Comparison of ENCODE assay signal across 22 cellular contexts in genomic region chr18:56835331-56835730, GRCh38.
A peak's percentile ranks its signal among the peaks of the same experiment; 100 is the strongest.
DNase-seq lines count a peak whose midpoint lies in the region; ATAC-seq, FAIRE-seq and TF ChIP-seq lines count a peak whose summit lies in the region.
"Had no signal": no experiment of that assay in that cellular context is flagged by ENCODE, and none has a peak within 500 bp of the region (broad histone marks: within the 10 kb centered on the region; RNA-seq: fewer than 3 reads in every experiment).

No MANE protein-coding gene starts in this region.

- H3K27me3 ChIP-seq in IMR-90 (ENCODE audit: control insufficient read depth, insufficient read depth, low read length) (no peaks in the 10 kb centered on the region), small intestine (ENCODE audit: control insufficient read depth in 2 of 2, insufficient read depth in 2 of 2, low read length in 2 of 2) (no peaks in the 10 kb centered on the region)
- H3K27me3 ChIP-seq: MG63 had no signal

- H3K4me1 ChIP-seq in IMR-90 (ENCODE audit: control insufficient read depth, insufficient read depth, low read length) = peaks cover 7% of the 10 kb centered on the region
- no peaks in the 10 kb centered on the region for H3K4me1 ChIP-seq in small intestine (ENCODE audit: control insufficient read depth in 2 of 2, insufficient read depth in 1 of 2, low read depth in 1 of 2, low read length in 1 of 2)
- H3K4me1 ChIP-seq: A549 had no signal

- no peak overlapping the region for H3K27ac ChIP-seq in IMR-90 (ENCODE audit: insufficient read depth, low read length)
- no peak overlapping the region for H3K27ac ChIP-seq in small intestine (ENCODE audit: low read depth in 1 of 2, low read length in 1 of 2)
- H3K27ac ChIP-seq: A549 had no signal

- H2AK9ac ChIP-seq in IMR-90 (replicated peaks; ENCODE audit: low read depth, low read length, poor library complexity) = no peak overlapping the region

- H2BK120ac ChIP-seq in IMR-90 (ENCODE audit: low read depth, low read length) = no peak overlapping the region

- peak; percentile 26 for FAIRE-seq in small intestine (lab: Jason Lieb, UNC)
- FAIRE-seq: A549, GM12892, GM19239 had no signal

- no peak overlapping the region for H3K4ac ChIP-seq in IMR-90 (ENCODE audit: low read depth, low read length)

- H2AK5ac ChIP-seq in IMR-90 (ENCODE audit: low read depth, low read length) = no peak overlapping the region

- peaks cover 0 to 4% of the 10 kb centered on the region in 2 experiments; a peak in 1 of 4 replicates for H3K79me1 ChIP-seq in IMR-90 (ENCODE audit: low read depth in 1 of 2, low read length in 2 of 2)

- no peak overlapping the region for H3K4me3 ChIP-seq in IMR-90 (ENCODE audit: insufficient read depth, low read depth, low read length)
- H3K4me3 ChIP-seq in choroid plexus epithelial cell (ENCODE audit: low read depth, low read length) = no peak overlapping the region
- H3K4me3 ChIP-seq in small intestine (ENCODE audit: low read depth in 1 of 2, low read length in 2 of 2) = no peak overlapping the region
- H3K4me3 ChIP-seq: A549, MG63 had no signal

- no peak overlapping the region for H2BK5ac ChIP-seq in IMR-90 (ENCODE audit: low read depth, low read length, poor library complexity, severe bottlenecking)

- dilution Hi-C loops in IMR-90 (cut with HindIII; ENCODE audit: low sequenced_read_pairs, unreplicated experiment) = no loop called here

- H4K5ac ChIP-seq in IMR-90 (ENCODE audit: low read depth, low read length) = no peak overlapping the region

- CTCF ChIA-PET in IMR-90 (lab: Yijun Ruan, JAX) = no interaction called here

- H2BK20ac ChIP-seq in IMR-90 (ENCODE audit: low read depth, low read length) = no peak overlapping the region

- ATAC-seq in IMR-90 (ENCODE audit: low read depth) = peak; percentile 59
- ATAC-seq in GM18517 (IDR thresholded peaks at IDR 0.05; ENCODE audit: unreplicated experiment) = no peak
- ATAC-seq: A549, Panc1 had no signal

- no peak overlapping the region for H2AFZ ChIP-seq in IMR-90 (replicated peaks; ENCODE audit: low read length, poor library complexity)

- H3K56ac ChIP-seq in IMR-90 (ENCODE audit: extremely low read depth, insufficient read depth, low read length) = no peak overlapping the region

- no peaks in the 10 kb centered on the region for H3K9me3 ChIP-seq in IMR-90 (ENCODE audit: control insufficient read depth, insufficient read depth, low read length)
- H3K9me3 ChIP-seq in small intestine (ENCODE audit: control insufficient read depth, low read depth) = no peaks in the 10 kb centered on the region
- H3K9me3 ChIP-seq: A549, MG63, SK-N-SH had no signal

- no peak overlapping the region for H2BK15ac ChIP-seq in IMR-90 (ENCODE audit: low read depth, low read length)

- no TSS peak for BruUV-seq in IMR-90 (replicated peaks; lab: Mats Ljungman, UMichigan)

- H3K18ac ChIP-seq in IMR-90 (ENCODE audit: low read depth, low read length) = no peak overlapping the region

- TF ChIP-seq CTCF in IMR-90 (conservative IDR thresholded peaks at IDR 0.05; ENCODE audit: low read depth, low read length) (no peak), choroid plexus epithelial cell (conservative IDR thresholded peaks at IDR 0.05; ENCODE audit: low read depth, low read length) (no peak)

- no peak overlapping the region for H3K9ac ChIP-seq in IMR-90 (ENCODE audit: low read depth, low read length)
- H3K9ac ChIP-seq: SK-N-SH had no signal

- H4K20me1 ChIP-seq in IMR-90 (ENCODE audit: insufficient read depth, low read length) = no peaks in the 10 kb centered on the region

- H3K4me2 ChIP-seq in IMR-90 (ENCODE audit: low read depth, low read length) = no peak overlapping the region
- H3K4me2 ChIP-seq: A549, SK-N-SH had no signal

- no peak for TF ChIP-seq POLR2A in IMR-90 (IDR thresholded peaks at IDR 0.05; ENCODE audit: low read depth, low read length)

- WGBS in IMR-90 (ENCODE audit: extremely low coverage in 2 of 2, insufficient read length in 1 of 2), 2 experiments = no CpG with 5 or more reads among the region's 1 CpG
- WGBS in small intestine, 3 donors = 65 to 94% (median 90%) methylated on average over 1 of the region's 1 CpG

- in situ Hi-C loops in IMR-90 (cut with MboI; ENCODE audit: low sequenced_read_pairs) = no loop called here

- DNase-seq in GM03348 (ENCODE audit: low spot score) (peak; percentile 18), IMR-90 (no peak), choroid plexus epithelial cell (ENCODE audit: low read depth) (peak; percentile 50), small intestine (no peak), NCI-H1105 treated with DMSO at 0.1 percent for 48 hours (lab: John Stamatoyannopoulos, UW) (no peak), mucosa of gallbladder (ENCODE audit: low spot score) (no peak)
- DNase-seq: C1 segment of cervical spinal cord; CD4-positive, alpha-beta memory T cell; COR-L47; DMS53; GF-D8; KG1; MG63; NCI-H2029; NCI-H446; NCI-H526 treated with DMSO at 0.1 percent for 48 hours; SK-N-SH had no signal

- H3K23ac ChIP-seq in IMR-90 (ENCODE audit: low read depth, low read length) = no peak overlapping the region

- no peak overlapping the region for H3K14ac ChIP-seq in IMR-90 (replicated peaks; ENCODE audit: low read depth, low read length)

- H4K91ac ChIP-seq in IMR-90 (ENCODE audit: insufficient read depth, low read depth, low read length) = no peak overlapping the region

- no peak for TF ChIP-seq RAD21 in IMR-90 (IDR thresholded peaks at IDR 0.05; ENCODE audit: low read length)

- H3K9me1 ChIP-seq in IMR-90 (ENCODE audit: insufficient read depth, low read length) = no peaks in the 10 kb centered on the region

- POLR2A ChIA-PET in IMR-90 (lab: Charles Lee; ENCODE audit: unreplicated experiment) = no interaction called here

- no peak overlapping the region for H4K8ac ChIP-seq in IMR-90 (ENCODE audit: low read depth in 2 of 2, low read length in 2 of 2)

- H3K36me3 ChIP-seq in IMR-90 (ENCODE audit: control insufficient read depth, insufficient read depth, low read length) (0 out of 2 replicates have a peak, but pooled peaks cover 2% of the 10 kb centered on the region), small intestine (ENCODE audit: control insufficient read depth in 2 of 2, insufficient read depth in 2 of 2, low read length in 2 of 2) (no peaks in the 10 kb centered on the region)
- H3K36me3 ChIP-seq: MG63 had no signal

- intact Hi-C loops in IMR-90 (cut with micrococcal nuclease) = no loop called here

TF ChIP-seq in IMR-90, 13 proteins besides CTCF, POLR2A, EP300 and RAD21:
- TF ChIP-seq SMC3 (IDR thresholded peaks at IDR 0.05; ENCODE audit: low read depth, low read length) (no peak), CHD1 (IDR thresholded peaks at IDR 0.05; ENCODE audit: low read depth, low read length) (no peak), RCOR1 (IDR thresholded peaks at IDR 0.05; ENCODE audit: insufficient replicate concordance, low read length) (no peak), MXI1 (IDR thresholded peaks at IDR 0.05; ENCODE audit: borderline replicate concordance, low read depth, low read length) (no peak), CEBPB (IDR thresholded peaks at IDR 0.05; ENCODE audit: low read depth, low read length) (no peak), RFX5 (IDR thresholded peaks at IDR 0.05; ENCODE audit: low read depth, low read length) (no peak), USF2 (IDR thresholded peaks at IDR 0.05; ENCODE audit: low read depth, low read length) (no peak), MAZ (IDR thresholded peaks at IDR 0.05; ENCODE audit: borderline replicate concordance, low read depth, low read length) (no peak)

Comparison
In these comparisons a context has a peak if more than half of its experiments do, and no peak if none do; other contexts are left out.
1. DNase-seq: peak in GM03348 (single experiment) and choroid plexus epithelial cell (single experiment); none in IMR-90 (single experiment), small intestine (single experiment), NCI-H1105 treated with DMSO at 0.1 percent for 48 hours (single experiment) and mucosa of gallbladder (single experiment).